Comparison of ENCODE assay signal across 1 cellular context in the genomic region with DNA sequence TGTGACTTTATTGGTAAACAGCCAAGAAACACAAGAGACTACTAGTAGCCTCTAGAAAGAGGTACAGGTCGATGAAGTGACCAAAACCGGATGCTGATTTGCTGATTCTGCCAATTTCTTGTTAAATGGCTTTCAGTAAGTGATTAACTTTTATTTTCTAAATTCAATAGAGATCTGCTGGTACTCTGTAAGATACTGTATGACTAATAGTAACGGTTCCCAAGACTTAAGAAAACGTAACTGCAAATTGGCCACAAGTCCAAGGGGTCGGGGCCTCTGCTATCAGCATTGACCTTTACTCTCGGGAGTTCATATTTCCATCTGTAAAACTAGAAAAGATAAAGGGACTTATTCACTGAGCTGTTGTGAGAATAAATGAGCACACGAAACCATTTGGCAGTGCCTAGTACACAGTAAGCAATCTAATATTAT.
TF ChIP-seq lines count a peak whose summit lies in the region.

No MANE protein-coding gene starts in this region.

TF ChIP-seq in K562, 482 proteins besides CTCF, POLR2A, EP300 and RAD21 (continued from another document and continues in another):
- TF ChIP-seq, protein P1, sequence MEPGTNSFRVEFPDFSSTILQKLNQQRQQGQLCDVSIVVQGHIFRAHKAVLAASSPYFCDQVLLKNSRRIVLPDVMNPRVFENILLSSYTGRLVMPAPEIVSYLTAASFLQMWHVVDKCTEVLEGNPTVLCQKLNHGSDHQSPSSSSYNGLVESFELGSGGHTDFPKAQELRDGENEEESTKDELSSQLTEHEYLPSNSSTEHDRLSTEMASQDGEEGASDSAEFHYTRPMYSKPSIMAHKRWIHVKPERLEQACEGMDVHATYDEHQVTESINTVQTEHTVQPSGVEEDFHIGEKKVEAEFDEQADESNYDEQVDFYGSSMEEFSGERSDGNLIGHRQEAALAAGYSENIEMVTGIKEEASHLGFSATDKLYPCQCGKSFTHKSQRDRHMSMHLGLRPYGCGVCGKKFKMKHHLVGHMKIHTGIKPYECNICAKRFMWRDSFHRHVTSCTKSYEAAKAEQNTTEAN (CRISPR knock-in tag; IDR thresholded peaks at IDR 0.05): no peak
- peak in 1 of 2 experiments; percentile 70; a peak in 2 of 4 replicates for TF ChIP-seq RCOR1 (IDR thresholded peaks at IDR 0.05; ENCODE audit: borderline replicate concordance in 1 of 2, low read depth in 2 of 2, low read length in 2 of 2)
- no peak for TF ChIP-seq HOXB6 (CRISPR knock-in tag; IDR thresholded peaks at IDR 0.05; ENCODE audit: borderline replicate concordance)
- 0 out of 2 replicates have a peak, but pooled peaks have one; percentile 32 for TF ChIP-seq GATA2 (CRISPR knock-in tag; IDR thresholded peaks at IDR 0.05)
- no peak for TF ChIP-seq SREBF2 (CRISPR knock-in tag; IDR thresholded peaks at IDR 0.05)
- no peak for TF ChIP-seq IRF2 (CRISPR knock-in tag; IDR thresholded peaks at IDR 0.05)
- TF ChIP-seq XRCC5 (IDR thresholded peaks at IDR 0.05; ENCODE audit: low read depth, low read length): no peak
- TF ChIP-seq CLOCK (CRISPR knock-in tag; IDR thresholded peaks at IDR 0.05; ENCODE audit: borderline replicate concordance): no peak
- TF ChIP-seq, protein P2, sequence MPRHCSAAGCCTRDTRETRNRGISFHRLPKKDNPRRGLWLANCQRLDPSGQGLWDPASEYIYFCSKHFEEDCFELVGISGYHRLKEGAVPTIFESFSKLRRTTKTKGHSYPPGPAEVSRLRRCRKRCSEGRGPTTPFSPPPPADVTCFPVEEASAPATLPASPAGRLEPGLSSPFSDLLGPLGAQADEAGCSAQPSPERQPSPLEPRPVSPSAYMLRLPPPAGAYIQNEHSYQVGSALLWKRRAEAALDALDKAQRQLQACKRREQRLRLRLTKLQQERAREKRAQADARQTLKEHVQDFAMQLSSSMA (CRISPR knock-in tag; IDR thresholded peaks at IDR 0.05): no peak
- TF ChIP-seq CC2D1A (IDR thresholded peaks at IDR 0.05): no peak
- TF ChIP-seq, protein P3, sequence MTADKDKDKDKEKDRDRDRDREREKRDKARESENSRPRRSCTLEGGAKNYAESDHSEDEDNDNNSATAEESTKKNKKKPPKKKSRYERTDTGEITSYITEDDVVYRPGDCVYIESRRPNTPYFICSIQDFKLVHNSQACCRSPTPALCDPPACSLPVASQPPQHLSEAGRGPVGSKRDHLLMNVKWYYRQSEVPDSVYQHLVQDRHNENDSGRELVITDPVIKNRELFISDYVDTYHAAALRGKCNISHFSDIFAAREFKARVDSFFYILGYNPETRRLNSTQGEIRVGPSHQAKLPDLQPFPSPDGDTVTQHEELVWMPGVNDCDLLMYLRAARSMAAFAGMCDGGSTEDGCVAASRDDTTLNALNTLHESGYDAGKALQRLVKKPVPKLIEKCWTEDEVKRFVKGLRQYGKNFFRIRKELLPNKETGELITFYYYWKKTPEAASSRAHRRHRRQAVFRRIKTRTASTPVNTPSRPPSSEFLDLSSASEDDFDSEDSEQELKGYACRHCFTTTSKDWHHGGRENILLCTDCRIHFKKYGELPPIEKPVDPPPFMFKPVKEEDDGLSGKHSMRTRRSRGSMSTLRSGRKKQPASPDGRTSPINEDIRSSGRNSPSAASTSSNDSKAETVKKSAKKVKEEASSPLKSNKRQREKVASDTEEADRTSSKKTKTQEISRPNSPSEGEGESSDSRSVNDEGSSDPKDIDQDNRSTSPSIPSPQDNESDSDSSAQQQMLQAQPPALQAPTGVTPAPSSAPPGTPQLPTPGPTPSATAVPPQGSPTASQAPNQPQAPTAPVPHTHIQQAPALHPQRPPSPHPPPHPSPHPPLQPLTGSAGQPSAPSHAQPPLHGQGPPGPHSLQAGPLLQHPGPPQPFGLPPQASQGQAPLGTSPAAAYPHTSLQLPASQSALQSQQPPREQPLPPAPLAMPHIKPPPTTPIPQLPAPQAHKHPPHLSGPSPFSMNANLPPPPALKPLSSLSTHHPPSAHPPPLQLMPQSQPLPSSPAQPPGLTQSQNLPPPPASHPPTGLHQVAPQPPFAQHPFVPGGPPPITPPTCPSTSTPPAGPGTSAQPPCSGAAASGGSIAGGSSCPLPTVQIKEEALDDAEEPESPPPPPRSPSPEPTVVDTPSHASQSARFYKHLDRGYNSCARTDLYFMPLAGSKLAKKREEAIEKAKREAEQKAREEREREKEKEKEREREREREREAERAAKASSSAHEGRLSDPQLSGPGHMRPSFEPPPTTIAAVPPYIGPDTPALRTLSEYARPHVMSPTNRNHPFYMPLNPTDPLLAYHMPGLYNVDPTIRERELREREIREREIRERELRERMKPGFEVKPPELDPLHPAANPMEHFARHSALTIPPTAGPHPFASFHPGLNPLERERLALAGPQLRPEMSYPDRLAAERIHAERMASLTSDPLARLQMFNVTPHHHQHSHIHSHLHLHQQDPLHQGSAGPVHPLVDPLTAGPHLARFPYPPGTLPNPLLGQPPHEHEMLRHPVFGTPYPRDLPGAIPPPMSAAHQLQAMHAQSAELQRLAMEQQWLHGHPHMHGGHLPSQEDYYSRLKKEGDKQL (CRISPR knock-in tag; IDR thresholded peaks at IDR 0.05; ENCODE audit: borderline replicate concordance): no peak
- no peak for TF ChIP-seq TSC22D4 (tag; IDR thresholded peaks at IDR 0.05)
- no peak for TF ChIP-seq U2AF2 (optimal IDR thresholded peaks at IDR 0.05; ENCODE audit: low read depth, low read length)
- TF ChIP-seq HBP1 (CRISPR knock-in tag; IDR thresholded peaks at IDR 0.05): no peak
- TF ChIP-seq ZNF253 (CRISPR knock-in tag; conservative IDR thresholded peaks at IDR 0.05): no peak
- TF ChIP-seq IFI16 (CRISPR knock-in tag; IDR thresholded peaks at IDR 0.05): no peak
- no peak for TF ChIP-seq ZNF263 (CRISPR knock-in tag; IDR thresholded peaks at IDR 0.05; ENCODE audit: borderline replicate concordance)
- no peak for TF ChIP-seq HDAC1 (IDR thresholded peaks at IDR 0.05)
- no peak for TF ChIP-seq L3MBTL2 (IDR thresholded peaks at IDR 0.05)
- no peak for TF ChIP-seq ZNF512 (tag; IDR thresholded peaks at IDR 0.05)
- TF ChIP-seq, protein P4, sequence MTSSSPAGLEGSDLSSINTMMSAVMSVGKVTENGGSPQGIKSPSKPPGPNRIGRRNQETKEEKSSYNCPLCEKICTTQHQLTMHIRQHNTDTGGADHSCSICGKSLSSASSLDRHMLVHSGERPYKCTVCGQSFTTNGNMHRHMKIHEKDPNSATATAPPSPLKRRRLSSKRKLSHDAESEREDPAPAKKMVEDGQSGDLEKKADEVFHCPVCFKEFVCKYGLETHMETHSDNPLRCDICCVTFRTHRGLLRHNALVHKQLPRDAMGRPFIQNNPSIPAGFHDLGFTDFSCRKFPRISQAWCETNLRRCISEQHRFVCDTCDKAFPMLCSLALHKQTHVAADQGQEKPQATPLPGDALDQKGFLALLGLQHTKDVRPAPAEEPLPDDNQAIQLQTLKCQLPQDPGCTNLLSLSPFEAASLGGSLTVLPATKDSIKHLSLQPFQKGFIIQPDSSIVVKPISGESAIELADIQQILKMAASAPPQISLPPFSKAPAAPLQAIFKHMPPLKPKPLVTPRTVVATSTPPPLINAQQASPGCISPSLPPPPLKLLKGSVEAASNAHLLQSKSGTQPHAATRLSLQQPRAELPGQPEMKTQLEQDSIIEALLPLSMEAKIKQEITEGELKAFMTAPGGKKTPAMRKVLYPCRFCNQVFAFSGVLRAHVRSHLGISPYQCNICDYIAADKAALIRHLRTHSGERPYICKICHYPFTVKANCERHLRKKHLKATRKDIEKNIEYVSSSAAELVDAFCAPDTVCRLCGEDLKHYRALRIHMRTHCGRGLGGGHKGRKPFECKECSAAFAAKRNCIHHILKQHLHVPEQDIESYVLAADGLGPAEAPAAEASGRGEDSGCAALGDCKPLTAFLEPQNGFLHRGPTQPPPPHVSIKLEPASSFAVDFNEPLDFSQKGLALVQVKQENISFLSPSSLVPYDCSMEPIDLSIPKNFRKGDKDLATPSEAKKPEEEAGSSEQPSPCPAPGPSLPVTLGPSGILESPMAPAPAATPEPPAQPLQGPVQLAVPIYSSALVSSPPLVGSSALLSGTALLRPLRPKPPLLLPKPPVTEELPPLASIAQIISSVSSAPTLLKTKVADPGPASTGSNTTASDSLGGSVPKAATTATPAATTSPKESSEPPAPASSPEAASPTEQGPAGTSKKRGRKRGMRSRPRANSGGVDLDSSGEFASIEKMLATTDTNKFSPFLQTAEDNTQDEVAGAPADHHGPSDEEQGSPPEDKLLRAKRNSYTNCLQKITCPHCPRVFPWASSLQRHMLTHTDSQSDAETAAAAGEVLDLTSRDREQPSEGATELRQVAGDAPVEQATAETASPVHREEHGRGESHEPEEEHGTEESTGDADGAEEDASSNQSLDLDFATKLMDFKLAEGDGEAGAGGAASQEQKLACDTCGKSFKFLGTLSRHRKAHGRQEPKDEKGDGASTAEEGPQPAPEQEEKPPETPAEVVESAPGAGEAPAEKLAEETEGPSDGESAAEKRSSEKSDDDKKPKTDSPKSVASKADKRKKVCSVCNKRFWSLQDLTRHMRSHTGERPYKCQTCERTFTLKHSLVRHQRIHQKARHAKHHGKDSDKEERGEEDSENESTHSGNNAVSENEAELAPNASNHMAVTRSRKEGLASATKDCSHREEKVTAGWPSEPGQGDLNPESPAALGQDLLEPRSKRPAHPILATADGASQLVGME (CRISPR knock-in tag; IDR thresholded peaks at IDR 0.05): no peak
- TF ChIP-seq ZNF146 (CRISPR knock-in tag; IDR thresholded peaks at IDR 0.05; ENCODE audit: unreplicated experiment): no peak
- no peak for TF ChIP-seq ELK3 (CRISPR knock-in tag; IDR thresholded peaks at IDR 0.05)
- TF ChIP-seq HNRNPL (IDR thresholded peaks at IDR 0.05; ENCODE audit: low read depth, low read length): no peak
- TF ChIP-seq ARHGAP35 (IDR thresholded peaks at IDR 0.05; ENCODE audit: partially characterized antibody): no peak
- TF ChIP-seq ZNF79 (CRISPR knock-in tag; IDR thresholded peaks at IDR 0.05; ENCODE audit: low read depth): no peak
- no peak for TF ChIP-seq TAF1 (IDR thresholded peaks at IDR 0.05; ENCODE audit: control insufficient read depth, extremely low read depth, insufficient read depth, low read length, severe bottlenecking)
- TF ChIP-seq NFIC (IDR thresholded peaks at IDR 0.05): peak; percentile 53; the same call in 1 of the 2 replicates
- no peak for TF ChIP-seq RBM22 (IDR thresholded peaks at IDR 0.05; ENCODE audit: low read depth, low read length, poor library complexity, severe bottlenecking)
- no peak for TF ChIP-seq NONO (IDR thresholded peaks at IDR 0.05; ENCODE audit: low read depth in 2 of 2, low read length in 1 of 2)
- no peak for TF ChIP-seq ZNF41 (CRISPR knock-in tag; conservative IDR thresholded peaks at IDR 0.05)
- TF ChIP-seq CGGBP1 (CRISPR knock-in tag; IDR thresholded peaks at IDR 0.05): no peak
- TF ChIP-seq CBFA2T2 (conservative IDR thresholded peaks at IDR 0.05): 0 out of 2 replicates have a peak, but pooled peaks have one; percentile 11
